In the genomic region with DNA sequence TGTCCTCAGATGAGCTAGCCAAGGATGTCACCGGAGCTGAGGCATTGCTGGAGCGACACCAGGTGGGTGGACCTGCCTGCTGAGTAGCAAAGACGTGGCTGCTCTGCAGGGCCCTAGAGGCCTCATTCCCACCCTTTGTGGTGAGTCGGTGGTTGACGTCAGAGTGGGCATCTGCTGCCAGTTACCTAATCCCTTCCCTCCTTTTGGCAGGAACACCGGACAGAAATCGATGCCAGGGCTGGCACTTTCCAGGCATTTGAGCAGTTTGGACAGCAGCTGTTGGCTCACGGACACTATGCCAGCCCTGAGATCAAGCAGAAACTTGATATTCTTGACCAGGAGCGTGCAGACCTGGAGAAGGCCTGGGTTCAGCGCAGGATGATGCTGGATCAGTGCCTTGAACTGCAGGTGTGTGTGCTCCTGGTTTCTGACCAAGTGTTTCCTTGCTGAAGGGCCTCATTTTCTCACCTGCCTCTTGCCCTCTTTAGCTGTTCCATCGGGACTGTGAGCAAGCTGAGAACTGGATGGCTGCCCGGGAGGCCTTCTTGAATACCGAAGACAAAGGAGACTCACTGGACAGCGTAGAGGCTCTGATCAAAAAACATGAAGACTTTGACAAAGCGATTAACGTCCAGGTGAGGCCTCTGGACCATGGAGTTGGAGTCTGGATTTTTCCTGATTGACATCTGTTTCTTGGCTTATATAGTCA, we compare ENCODE assay signal across 11 cellular contexts. TPM values are rescaled to one million over a fixed set of nuclear protein-coding genes. Genes with fewer than 3 reads are reported as not detected.
DNase-seq lines count a peak whose midpoint lies in the region; ATAC-seq and TF ChIP-seq lines count a peak whose summit lies in the region.
"Had no signal": no experiment of that assay in that cellular context is flagged by ENCODE, and none has a peak within 500 bp of the region (broad histone marks: within the 10 kb centered on the region; RNA-seq: fewer than 3 reads in every experiment).

No MANE protein-coding gene starts in this region.

- peaks cover 37 to 47% of the 10 kb centered on the region in 2 donors for H3K36me3 ChIP-seq in esophagus (ENCODE audit: control insufficient read depth in 2 of 2, insufficient read depth in 2 of 2, low read length in 1 of 2)

- H3K4me3 ChIP-seq in AG10803 (ENCODE audit: low read length), result no peak overlapping the region
- no peak overlapping the region for H3K4me3 ChIP-seq in esophagus (ENCODE audit: low read depth in 1 of 2, low read length in 2 of 2)

- no peaks in the 10 kb centered on the region for H3K4me1 ChIP-seq in esophagus (ENCODE audit: control insufficient read depth in 2 of 2, insufficient read depth in 2 of 2, low read length in 1 of 2)

- no peaks in the 10 kb centered on the region for H3K9me3 ChIP-seq in esophagus (ENCODE audit: control insufficient read depth in 2 of 2, insufficient read depth in 1 of 2, low read depth in 1 of 2, low read length in 1 of 2)

- TF ChIP-seq CTCF in AG10803 (conservative IDR thresholded peaks at IDR 0.05; ENCODE audit: low read length), result no peak

- no peaks in the 10 kb centered on the region for H3K27me3 ChIP-seq in esophagus (ENCODE audit: control insufficient read depth in 1 of 2, insufficient read depth in 2 of 2, low read length in 2 of 2)

- DNase-seq in AG10803 (ENCODE audit: low read depth), result peak; percentile 55
- peak; percentile 87 to 91 for DNase-seq in NCI-H446 (lab: John Stamatoyannopoulos, UW)
- peak; percentile 98 for DNase-seq in myocyte (ENCODE audit: low read depth)
- no peak for DNase-seq in activated gamma-delta T cell (lab: John Stamatoyannopoulos, UW)
- DNase-seq: activated CD8-positive, alpha-beta memory T cell treated with anti-CD3 and anti-CD28 coated beads for 24 hours; RPMI8226 had no signal

- 49 to 52% methylated on average over 16 of the region's 16 CpGs for WGBS in esophagus, 2 donors

- ATAC-seq in GM19397 (IDR thresholded peaks at IDR 0.05; ENCODE audit: unreplicated experiment), result no peak
- no peak for ATAC-seq in HG02798 (IDR thresholded peaks at IDR 0.05; ENCODE audit: poor library complexity, unreplicated experiment)
- ATAC-seq in HG02642 (IDR thresholded peaks at IDR 0.05; ENCODE audit: poor library complexity, unreplicated experiment), result no peak
- ATAC-seq: HCT116 had no signal

- H3K27ac ChIP-seq in esophagus (ENCODE audit: low read depth in 2 of 2, low read length in 1 of 2), result peak overlapping the region; percentile 38 to 74

RNA-seq across cellular contexts. Expression of gene DYNC2I2, which starts 48.9 kb away (rescaled TPM):
- polyA plus RNA-seq in esophagus, result 10 to 100 TPM; 45.7 to 48.0 TPM
- total RNA-seq in myocyte, result 98.8 and 116 TPM in 2 replicates
- 74.3 TPM for polyA plus RNA-seq in myocyte (2012)

RNA-seq across cellular contexts. Expression of gene SPTAN1, which starts 55.4 kb away (rescaled TPM):
- 100 to 1,000 TPM; 101 to 109 TPM for polyA plus RNA-seq in esophagus
- total RNA-seq in myocyte, result 519 and 564 TPM in 2 replicates
- 475 TPM for polyA plus RNA-seq in myocyte (2012)
